In the genomic region with DNA sequence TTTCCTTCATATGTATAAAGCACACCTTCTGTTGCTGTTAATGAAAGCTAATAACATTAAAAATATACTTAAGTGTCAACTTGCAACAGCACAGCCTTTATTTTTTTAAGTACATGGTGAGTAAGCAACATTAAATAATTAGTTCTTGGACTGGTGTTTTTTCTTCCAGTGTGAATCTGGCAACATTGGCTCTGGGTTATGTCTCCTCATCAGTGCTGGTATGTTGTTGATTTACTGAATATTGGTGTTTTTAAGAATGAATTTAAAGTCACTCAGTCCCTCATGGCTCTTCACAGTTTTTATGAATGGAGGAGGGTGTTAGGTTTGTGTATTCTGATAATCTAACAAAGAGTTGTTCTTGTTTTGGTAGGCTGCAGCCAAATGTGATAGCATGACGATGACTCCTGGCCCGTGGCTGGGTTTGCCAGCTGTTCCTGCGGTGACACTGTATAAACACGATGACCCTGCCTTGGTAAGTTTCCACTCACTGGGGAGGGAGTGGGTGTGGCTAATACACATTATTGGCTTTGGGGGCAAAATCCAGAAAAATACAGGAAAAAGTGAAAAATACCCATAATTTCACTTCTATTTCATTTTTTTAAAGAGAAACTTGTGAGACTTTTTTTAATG, we compare ENCODE assay signal across 8 cellular contexts. TPM values are rescaled to one million over a fixed set of nuclear protein-coding genes. Genes with fewer than 3 reads are reported as not detected.
DNase-seq lines count a peak whose midpoint lies in the region; ATAC-seq and TF ChIP-seq lines count a peak whose summit lies in the region.
"Not testable (repeated sequence)": the region's sequence is repeated elsewhere in the genome, so short reads cannot be mapped to it uniquely, and the experiment has no call there.

No MANE protein-coding gene starts in this region.

- peak in 1 of 2 donors; percentile 38 for TF ChIP-seq RAD21 in liver (IDR thresholded peaks at IDR 0.05)

- TF ChIP-seq POLR2A in transverse colon (IDR thresholded peaks at IDR 0.05) = not testable (repeated sequence)

- CTCF ChIA-PET in WTC11 (lab: Charles Lee) = not testable (repeated sequence)

- H3K27me3 Mint-ChIP-seq in WTC11 (ENCODE audit: low read depth); chondrocyte (ENCODE audit: low read depth): not testable (repeated sequence)

- not testable (repeated sequence) for H3K9ac ChIP-seq in liver (ENCODE audit: low read depth in 1 of 2, low read length in 2 of 2)

- not testable (repeated sequence) for H3K4me3 Mint-ChIP-seq in WTC11; chondrocyte (ENCODE audit: unreplicated experiment)

- ATAC-seq in WTC11 = not testable (repeated sequence)
- ATAC-seq in psoas muscle = peak; percentile 83 to 86 (median 84)

- not testable (repeated sequence) for H3K4me1 Mint-ChIP-seq in WTC11
- H3K4me1 Mint-ChIP-seq in chondrocyte (ENCODE audit: low read depth) = peaks cover 55% of the 10 kb centered on the region

- H3K36me3 Mint-ChIP-seq in WTC11 (peaks cover 30% of the 10 kb centered on the region), chondrocyte (ENCODE audit: low read depth) (peaks cover 21% of the 10 kb centered on the region)

- TF ChIP-seq CTCF in WTC11 (IDR thresholded peaks at IDR 0.05); chondrocyte (IDR thresholded peaks at IDR 0.05); foreskin fibroblast (IDR thresholded peaks at IDR 0.05; ENCODE audit: low read depth, low read length); liver (IDR thresholded peaks at IDR 0.05; ENCODE audit: low read depth, low read length, missing input control); psoas muscle (IDR thresholded peaks at IDR 0.05); transverse colon (IDR thresholded peaks at IDR 0.05): not testable (repeated sequence)

- H3K27ac Mint-ChIP-seq in WTC11 (peak overlapping the region; percentile 74; the same call in 1 of the 2 replicates), chondrocyte (ENCODE audit: unreplicated experiment) (peak overlapping the region; percentile 91)

- intact Hi-C loops in psoas muscle (cut with DNase I); transverse colon (cut with DNase I; ENCODE audit: low total_unique reads): not testable (repeated sequence)

- H3K4me1 ChIP-seq in liver (ENCODE audit: control insufficient read depth in 4 of 4, insufficient read depth in 4 of 4, low read length in 3 of 4) (peaks cover 1 to 12% (median 8%) of the 10 kb centered on the region in 4 donors), psoas muscle (peaks cover 25% of the 10 kb centered on the region), transverse colon (peaks cover 0 to 31% (median 7%) of the 10 kb centered on the region in 4 donors)

- H3K9me3 ChIP-seq in liver (ENCODE audit: control insufficient read depth in 4 of 4, low read length in 3 of 4); psoas muscle; transverse colon: not testable (repeated sequence)

- H3K4me3 ChIP-seq in foreskin fibroblast (ENCODE audit: low read depth in 1 of 2, low read length in 2 of 2); liver (ENCODE audit: low read depth in 1 of 3, low read length in 3 of 3); psoas muscle; transverse colon: not testable (repeated sequence)

- DNase-seq in COLO668 (lab: John Stamatoyannopoulos, UW; ENCODE audit: unreplicated experiment) (peak; percentile 25), NAMALWA (ENCODE audit: low spot score) (peak; percentile 37), foreskin fibroblast (peak; percentile 73 to 84), psoas muscle (peak; percentile 61 to 77)
- DNase-seq in WTC11 (ENCODE audit: low spot score); chondrocyte (ENCODE audit: low spot score); transverse colon: not testable (repeated sequence)

- TF ChIP-seq EP300 in transverse colon (IDR thresholded peaks at IDR 0.05; ENCODE audit: low read depth) = not testable (repeated sequence)

- H3K27me3 ChIP-seq in liver (ENCODE audit: control insufficient read depth in 4 of 4, insufficient read depth in 4 of 4, low read length in 3 of 4); psoas muscle (ENCODE audit: insufficient read depth in 3 of 3, low read length in 2 of 3); transverse colon: not testable (repeated sequence)

- H3K9me3 Mint-ChIP-seq in WTC11; chondrocyte (ENCODE audit: low read depth): not testable (repeated sequence)

- H3K27ac ChIP-seq in liver (ENCODE audit: low read depth in 1 of 2, low read length in 2 of 2) (peak overlapping the region in 1 of 2 donors; percentile 37), psoas muscle (peak overlapping the region; percentile 83), transverse colon (peak overlapping the region; percentile 48 to 66 (median 56))

- POLR2A ChIA-PET in WTC11 (lab: Charles Lee) = not testable (repeated sequence)

- WGBS in liver = 25% methylated on average over 4 of the region's 4 CpGs
- WGBS in psoas muscle, 3 donors = 10 to 25% (median 11%) methylated on average over 4 of the region's 4 CpGs
- WGBS in transverse colon (ENCODE audit: low coverage in 1 of 2), 2 donors = 18 to 24% methylated on average over 4 of the region's 4 CpGs

- H3K36me3 ChIP-seq in liver (ENCODE audit: control insufficient read depth in 4 of 4, insufficient read depth in 3 of 4, low read depth in 1 of 4, low read length in 3 of 4) (peaks cover under 1 to 28% (median 20%) of the 10 kb centered on the region in 4 donors), psoas muscle (ENCODE audit: insufficient read depth in 1 of 2, low read depth in 1 of 2) (peaks cover 5 to 27% of the 10 kb centered on the region in 2 donors), transverse colon (peaks cover 0 to 27% (median 7%) of the 10 kb centered on the region in 4 donors)

- in situ Hi-C loops in transverse colon (cut with MboI; ENCODE audit: low pct_ligation_motif_present in 1 of 4, low pct_unique_long_range_greater_than_20kb in 1 of 4, low sequenced_read_pairs in 3 of 4) = not testable (repeated sequence)

TF ChIP-seq in liver, 16 proteins besides CTCF, POLR2A, EP300 and RAD21:
- TF ChIP-seq RXRA (IDR thresholded peaks at IDR 0.05) = peak in 1 of 2 donors; percentile 12
- TF ChIP-seq SP1 (IDR thresholded peaks at IDR 0.05) = peak; percentile 68
- peak; percentile 17 for TF ChIP-seq ATF3 (IDR thresholded peaks at IDR 0.05)
- TF ChIP-seq MAX (IDR thresholded peaks at IDR 0.05) = peak; percentile 15
- TF ChIP-seq NR2F2 (IDR thresholded peaks at IDR 0.05) = peak; percentile 48
- TF ChIP-seq HNF4A (conservative IDR thresholded peaks at IDR 0.05) = peak; percentile 17 to 30
- TF ChIP-seq JUND (IDR thresholded peaks at IDR 0.05) = peak in 1 of 2 donors; percentile 16
TF ChIP-seq in liver: peak in this region for 7; not testable (repeated sequence) for 9.

RNA-seq across cellular contexts. Expression of gene NTAN1, which starts 38.8 kb away (rescaled TPM):
- total RNA-seq in WTC11 (2021) (33.8 to 39.6 TPM (median 38.0 TPM) in 3 replicates), chondrocyte (47.4 to 50.3 TPM (median 49.3 TPM) in 3 replicates), liver (10 to 100 TPM; 31.4 to 43.9 TPM), psoas muscle (10 to 100 TPM; 21.8 to 34.3 (median 23.8) TPM), transverse colon (10 to 100 TPM; 44.4 to 76.7 (median 51.0) TPM)
- polyA plus RNA-seq in liver (10 to 100 TPM; 14.0 to 37.1 TPM), psoas muscle (10 to 100 TPM; 41.6 to 78.0 (median 54.2) TPM)

RNA-seq across cellular contexts. Expression of gene PDXDC1, which starts 42.2 kb away (rescaled TPM):
- 106 to 108 TPM (median 107 TPM) in 3 replicates for total RNA-seq in WTC11 (2021)
- 120 to 156 TPM (median 125 TPM) in 3 replicates for total RNA-seq in chondrocyte
- total RNA-seq in liver = 100 to 1,000 TPM in 1 of 2 donors, 10 to 100 TPM in 1; 44.7 to 165 TPM
- polyA plus RNA-seq in liver = 10 to 100 TPM; 52.4 to 63.7 TPM
- total RNA-seq in psoas muscle = 10 to 100 TPM; 52.3 to 82.5 (median 59.3) TPM
- 10 to 100 TPM; 22.1 to 45.5 (median 24.8) TPM for polyA plus RNA-seq in psoas muscle
- 100 to 1,000 TPM in 3 of 4 donors, 10 to 100 TPM in 1; 95.8 to 162 (median 133) TPM for total RNA-seq in transverse colon
